Comparison of ENCODE assay signal across 26 cellular contexts in genomic region chr7:133428876-133429275, GRCh38.
"Had no signal": no experiment of that assay in that cellular context is flagged by ENCODE, and none has a peak within 500 bp of the region (broad histone marks: within the 10 kb centered on the region; RNA-seq: fewer than 3 reads in every experiment).

No MANE protein-coding gene starts in this region.

- H3K4me1 ChIP-seq: left lung, uterus had no signal

- H3K4me2 ChIP-seq: hepatocyte had no signal

- H3K36me3 ChIP-seq: cardiac muscle cell, left lung, ovary, uterus had no signal

- H3K27me3 ChIP-seq: cardiac muscle cell, hepatocyte, left lung, ovary, tibial nerve, uterus had no signal

- ATAC-seq: activated T-cell treated with anti-CD3 and anti-CD28 coated beads, Interleukin-2, amount 50 U/mL, for 72 hours; left lung; naive thymus-derived CD8-positive, alpha-beta T cell; right cardiac atrium; stimulated activated naive CD8-positive, alpha-beta T cell treated with anti-CD3 and anti-CD28 coated beads, Interleukin-15, Interleukin-2, amounts not matched to agents 100 U/mL and 50 U/mL, for 24 hours had no signal

- DNase-seq: activated CD4-positive, alpha-beta memory T cell treated with anti-CD3 and anti-CD28 coated beads for 36 hours; activated CD4-positive, alpha-beta T cell treated with anti-CD3 and anti-CD28 coated beads for 48 hours; activated CD4-positive, CD25-positive, alpha-beta regulatory T cell; activated effector memory CD4-positive, alpha-beta T cell treated with Interleukin-2 at 50 U/mL for 16 hours; activated naive CD4-positive, alpha-beta T cell treated with anti-CD3 and anti-CD28 coated beads for 36 hours; activated naive CD8-positive, alpha-beta T cell treated with anti-CD3 and anti-CD28 coated beads, Interleukin-2, amount 10 ng/mL, durations not matched to agents 7 days and 5 days; activated T-cell treated with anti-CD3 and anti-CD28 coated beads, Interleukin-2, amount 50 U/mL, for 72 hours; amygdala; effector CD4-positive, alpha-beta T cell; foreskin melanocyte; glutamatergic neuron; immature natural killer cell; kidney glomerular epithelial cell; left lung; naive thymus-derived CD8-positive, alpha-beta T cell; ovary; psoas muscle; right cardiac atrium; stimulated activated CD4-positive, alpha-beta T cell treated with anti-CD3 and anti-CD28 coated beads, Interleukin-12 subunit alpha, Interleukin-12 subunit beta, amount 100 ng/mL, for 4 hours; stimulated activated CD4-positive, alpha-beta T cell treated with anti-CD3 and anti-CD28 coated beads, Interleukin-4, amount 100 ng/mL, for 4 hours; stimulated activated naive CD8-positive, alpha-beta T cell treated with anti-CD3 and anti-CD28 coated beads, Interleukin-15, Interleukin-2, amounts not matched to agents 100 U/mL and 50 U/mL, for 24 hours; uterus had no signal

- H2AFZ ChIP-seq: hepatocyte had no signal

- H3K27ac ChIP-seq: cardiac muscle cell, hepatocyte, left lung, ovary, psoas muscle, tibial nerve, uterus had no signal

- H3K4me3 ChIP-seq: cardiac muscle cell, hepatocyte, left lung, lung, ovary, psoas muscle, tibial nerve, uterus had no signal

- H3K9me3 ChIP-seq: left lung, ovary, psoas muscle, uterus had no signal

- H3K79me2 ChIP-seq: hepatocyte had no signal
